In the genomic region with DNA sequence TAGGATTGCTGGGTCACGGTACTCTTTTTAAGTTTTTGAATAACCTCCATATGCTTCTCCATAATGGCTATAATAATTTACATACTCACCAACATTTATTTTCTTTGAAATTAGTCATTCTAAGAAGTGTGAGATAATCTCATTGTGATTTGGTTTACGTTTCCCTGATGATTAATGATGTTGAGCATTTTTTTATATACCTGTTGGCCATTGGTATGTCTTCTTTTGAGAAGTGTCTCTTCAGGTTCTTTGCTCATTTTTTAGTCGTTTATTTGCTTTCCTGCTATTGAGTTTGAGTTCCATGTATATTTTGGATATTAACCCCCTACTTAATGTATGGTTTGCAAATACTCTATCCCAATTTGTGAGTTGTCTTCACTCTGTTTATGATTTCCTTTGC, we compare ENCODE assay signal across 26 cellular contexts.
"Had no signal": no experiment of that assay in that cellular context is flagged by ENCODE, and none has a peak within 500 bp of the region (broad histone marks: within the 10 kb centered on the region; RNA-seq: fewer than 3 reads in every experiment).

No MANE protein-coding gene starts in this region.

- H3K4me3 ChIP-seq: MG63 had no signal

- ATAC-seq: Panc1, PC-3, T-cell had no signal

- H3K4me2 ChIP-seq: SK-N-SH had no signal

- FAIRE-seq: HTR-8/SVneo had no signal

- H3K27me3 ChIP-seq: MG63 had no signal

- H3K9me3 ChIP-seq: MG63, SK-N-SH had no signal

- DNase-seq: Karpas-422, KG1, MG63, NCI-H1092, NCI-H1105 treated with DMSO at 0.1 percent for 48 hours, NCI-H1417 treated with DMSO at 0.1 percent for 48 hours, NCI-H146, NCI-H1694 treated with DMSO at 0.1 percent for 48 hours, NCI-H1930, NCI-H2081, NCI-H2107, NCI-H226, NCI-H446, NCI-H510A, NCI-H524 treated with DMSO at 0.1 percent for 48 hours, NCI-H69, NCI-H774, PC-3, SHP77, SK-N-SH, SW 1271, T-cell had no signal

- H3K27ac ChIP-seq: HL-60, RWPE1 had no signal

- H3K27me3 Mint-ChIP-seq: T-cell had no signal

- H3K9ac ChIP-seq: SK-N-SH had no signal

- H3K4me3 Mint-ChIP-seq: T-cell had no signal

- H3K9me3 Mint-ChIP-seq: T-cell had no signal
